Comparison of ENCODE assay signal across 1 cellular context in the genomic region with DNA sequence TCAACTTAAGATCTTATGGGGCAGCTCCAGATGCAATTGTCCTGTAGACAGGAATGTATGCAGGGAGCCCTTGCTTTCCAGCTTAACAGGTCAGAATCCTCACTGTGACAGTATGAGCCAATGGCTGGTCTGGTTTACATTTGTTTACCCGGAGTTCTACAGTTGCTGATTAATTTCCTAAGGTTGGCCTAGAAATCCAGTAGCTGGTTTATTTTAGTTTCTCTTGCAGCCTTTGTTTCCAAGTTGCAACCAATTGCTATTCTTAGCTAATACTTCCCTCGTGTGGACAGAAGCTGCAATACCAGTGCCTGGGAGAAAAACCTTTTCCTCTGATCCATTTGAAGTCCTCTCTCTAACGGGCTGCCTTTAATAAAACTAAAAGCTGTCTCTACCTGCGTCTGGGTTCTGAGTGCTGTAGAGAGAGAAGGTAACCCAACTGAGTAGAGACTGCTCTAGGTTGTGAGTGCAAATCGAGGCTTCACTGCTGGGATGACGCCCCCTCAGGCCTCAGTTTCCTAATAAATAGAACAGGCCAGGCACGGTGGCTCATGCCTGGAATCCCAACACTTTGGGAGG.
TF ChIP-seq lines count a peak whose summit lies in the region.

No MANE protein-coding gene starts in this region.

TF ChIP-seq in HEK293, 187 proteins besides CTCF, POLR2A, EP300 and RAD21 (continued from another document):
- TF ChIP-seq, protein P1, sequence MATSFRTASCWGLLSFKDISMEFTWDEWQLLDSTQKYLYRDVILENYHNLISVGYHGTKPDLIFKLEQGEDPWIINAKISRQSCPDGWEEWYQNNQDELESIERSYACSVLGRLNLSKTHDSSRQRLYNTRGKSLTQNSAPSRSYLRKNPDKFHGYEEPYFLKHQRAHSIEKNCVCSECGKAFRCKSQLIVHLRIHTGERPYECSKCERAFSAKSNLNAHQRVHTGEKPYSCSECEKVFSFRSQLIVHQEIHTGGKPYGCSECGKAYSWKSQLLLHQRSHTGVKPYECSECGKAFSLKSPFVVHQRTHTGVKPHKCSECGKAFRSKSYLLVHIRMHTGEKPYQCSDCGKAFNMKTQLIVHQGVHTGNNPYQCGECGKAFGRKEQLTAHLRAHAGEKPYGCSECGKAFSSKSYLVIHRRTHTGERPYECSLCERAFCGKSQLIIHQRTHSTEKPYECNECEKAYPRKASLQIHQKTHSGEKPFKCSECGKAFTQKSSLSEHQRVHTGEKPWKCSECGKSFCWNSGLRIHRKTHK (tag by site-specific recombination; IDR thresholded peaks at IDR 0.05), result no peak
- no peak for TF ChIP-seq ZSCAN16 (tag by site-specific recombination; IDR thresholded peaks at IDR 0.05)
- no peak for TF ChIP-seq ZNF776 (tag by site-specific recombination; IDR thresholded peaks at IDR 0.05; ENCODE audit: borderline replicate concordance)
- TF ChIP-seq ZNF600 (tag by site-specific recombination; IDR thresholded peaks at IDR 0.05), result no peak
- TF ChIP-seq, protein P2, sequence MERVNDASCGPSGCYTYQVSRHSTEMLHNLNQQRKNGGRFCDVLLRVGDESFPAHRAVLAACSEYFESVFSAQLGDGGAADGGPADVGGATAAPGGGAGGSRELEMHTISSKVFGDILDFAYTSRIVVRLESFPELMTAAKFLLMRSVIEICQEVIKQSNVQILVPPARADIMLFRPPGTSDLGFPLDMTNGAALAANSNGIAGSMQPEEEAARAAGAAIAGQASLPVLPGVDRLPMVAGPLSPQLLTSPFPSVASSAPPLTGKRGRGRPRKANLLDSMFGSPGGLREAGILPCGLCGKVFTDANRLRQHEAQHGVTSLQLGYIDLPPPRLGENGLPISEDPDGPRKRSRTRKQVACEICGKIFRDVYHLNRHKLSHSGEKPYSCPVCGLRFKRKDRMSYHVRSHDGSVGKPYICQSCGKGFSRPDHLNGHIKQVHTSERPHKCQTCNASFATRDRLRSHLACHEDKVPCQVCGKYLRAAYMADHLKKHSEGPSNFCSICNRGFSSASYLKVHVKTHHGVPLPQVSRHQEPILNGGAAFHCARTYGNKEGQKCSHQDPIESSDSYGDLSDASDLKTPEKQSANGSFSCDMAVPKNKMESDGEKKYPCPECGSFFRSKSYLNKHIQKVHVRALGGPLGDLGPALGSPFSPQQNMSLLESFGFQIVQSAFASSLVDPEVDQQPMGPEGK (tag by site-specific recombination; IDR thresholded peaks at IDR 0.05), result no peak
- TF ChIP-seq ZNF37A (tag by site-specific recombination; IDR thresholded peaks at IDR 0.05), result no peak
